ENCODE assay signal across 26 cellular contexts in the genomic region with DNA sequence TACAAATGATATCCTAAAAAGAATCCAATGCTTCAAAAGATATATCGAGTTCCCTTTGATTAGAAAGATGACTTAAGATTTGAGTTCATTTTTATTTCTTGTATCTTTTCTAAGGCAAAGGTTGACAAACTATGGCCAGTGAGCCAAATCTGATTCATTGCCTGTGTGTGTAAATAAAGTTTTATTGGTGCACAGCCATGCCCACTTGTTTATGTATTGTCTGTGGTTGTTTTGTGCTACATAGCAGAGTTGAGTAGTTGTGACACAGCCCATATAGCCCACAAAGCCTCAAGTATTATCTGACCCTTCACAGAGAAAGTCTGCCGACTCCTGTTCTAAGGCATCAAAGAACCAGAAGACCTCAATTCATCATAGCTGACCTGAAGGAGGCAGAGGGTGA.
"Had no signal": no experiment of that assay in that cellular context is flagged by ENCODE, and none has a peak within 500 bp of the region (broad histone marks: within the 10 kb centered on the region; RNA-seq: fewer than 3 reads in every experiment).

No MANE protein-coding gene starts in this region.

- H3K27ac ChIP-seq: coronary artery, dorsolateral prefrontal cortex, WERI-Rb-1 had no signal

- FAIRE-seq: bronchial epithelial cell, frontal cortex had no signal

- H3K4me3 ChIP-seq: coronary artery, dorsolateral prefrontal cortex had no signal

- DNase-seq: activated B cell treated with CpG ODN at 0.5 μM for 24 hours; activated CD4-positive, alpha-beta T cell treated with anti-CD3 and anti-CD28 coated beads for 48 hours; activated CD4-positive, alpha-beta T cell treated with anti-CD3 and anti-CD28 coated beads, Interleukin-2, amount 50 U/mL, for 1 hour; activated CD4-positive, alpha-beta T cell treated with anti-CD3 and anti-CD28 coated beads, Interleukin-2, amount 50 U/mL, for 48 hours; activated CD8-positive, alpha-beta memory T cell treated with anti-CD3 and anti-CD28 coated beads for 24 hours; activated CD8-positive, alpha-beta T cell treated with anti-CD3 and anti-CD28 coated beads for 36 hours; activated effector memory CD4-positive, alpha-beta T cell treated with Interleukin-2 at 50 U/mL for 16 hours; activated gamma-delta T cell treated with Interleukin-2 at 50 U/mL for 16 hours; activated naive CD4-positive, alpha-beta T cell treated with anti-CD3 and anti-CD28 coated beads, Interleukin-2, amount 50 U/mL, for 16 hours; activated naive CD4-positive, alpha-beta T cell treated with Interleukin-2 at 50 U/mL for 16 hours; activated T-cell treated with anti-CD3 and anti-CD28 coated beads, Interleukin-2, amount 50 U/mL, for 4 hours; amygdala; aorta; dorsolateral prefrontal cortex; effector memory CD4-positive, alpha-beta T cell; endodermal cell; foreskin fibroblast; head of caudate nucleus; T1000; WERI-Rb-1 had no signal

- ATAC-seq: activated CD4-positive, CD25-positive, alpha-beta regulatory T cell treated with anti-CD3 and anti-CD28 coated beads, Interleukin-2, amount 50 U/mL, for 24 hours; activated CD8-positive, alpha-beta T cell treated with anti-CD3 and anti-CD28 coated beads for 36 hours; activated T-cell treated with anti-CD3 and anti-CD28 coated beads, Interleukin-2, amount 50 U/mL, for 4 hours; activated T-helper 17 cell treated with anti-CD3 and anti-CD28 coated beads, Interleukin-2, amount 50 U/mL, for 72 hours; esophagus mucosa had no signal
